9 cellular contexts compared by ENCODE assay signal in genomic region chr4:42750091-42750490, GRCh38.
DNase-seq lines count a peak whose midpoint lies in the region; ATAC-seq and TF ChIP-seq lines count a peak whose summit lies in the region.
"Had no signal": no experiment of that assay in that cellular context is flagged by ENCODE, and none has a peak within 500 bp of the region (broad histone marks: within the 10 kb centered on the region; RNA-seq: fewer than 3 reads in every experiment).

No MANE protein-coding gene starts in this region.

- DNase-seq in GM13977 (ENCODE audit: low spot score) = no peak
- peak in 1 of 3 donors; percentile 10 for DNase-seq in T-helper 17 cell
- DNase-seq in left kidney (ENCODE audit: low read depth, low spot score) = peak; percentile 51
- DNase-seq in A172 (ENCODE audit: low spot score) = no peak
- no peak for DNase-seq in activated T-helper 1 cell treated with anti-CD3 and anti-CD28 coated beads, Interleukin-12 subunit alpha, Interleukin-12 subunit beta, Interleukin-2, Interleukin-4 antibody, amounts not matched to agents 30 ng/mL and 10 ng/mL and 1 ng/mL, durations not matched to agents 14 hours and 24 hours and 36 hours (ENCODE audit: low spot score)

- intact Hi-C loops in activated T-helper 1 cell treated with anti-CD3 and anti-CD28 coated beads, Interleukin-12 subunit alpha, Interleukin-12 subunit beta, Interleukin-2, Interleukin-4 antibody, amounts not matched to agents 30 ng/mL and 10 ng/mL and 1 ng/mL, durations not matched to agents 14 hours and 24 hours and 36 hours (cut with micrococcal nuclease) = loop anchor here (1.0 kb wide), 1 partner anchor 182 kb away; no protein-coding TSS in a partner anchor

- no peaks in the 10 kb centered on the region for H3K9me3 ChIP-seq in T-helper 17 cell (ENCODE audit: control insufficient read depth, low read length, poor library complexity, severe bottlenecking)

- H3K27me3 Mint-ChIP-seq in T-helper 17 cell = peaks cover 5% of the 10 kb centered on the region
- no peaks in the 10 kb centered on the region for H3K27me3 Mint-ChIP-seq in activated T-helper 1 cell treated with anti-CD3 and anti-CD28 coated beads, Interleukin-12 subunit alpha, Interleukin-12 subunit beta, Interleukin-2, Interleukin-4 antibody, amounts not matched to agents 30 ng/mL and 10 ng/mL and 1 ng/mL, durations not matched to agents 14 hours and 24 hours and 36 hours (ENCODE audit: insufficient read depth)
- H3K27me3 Mint-ChIP-seq: IgD-negative memory B cell had no signal

- H3K27ac Mint-ChIP-seq in T-helper 17 cell = no peak overlapping the region
- no peak overlapping the region for H3K27ac Mint-ChIP-seq in activated T-helper 1 cell treated with anti-CD3 and anti-CD28 coated beads, Interleukin-12 subunit alpha, Interleukin-12 subunit beta, Interleukin-2, Interleukin-4 antibody, amounts not matched to agents 30 ng/mL and 10 ng/mL and 1 ng/mL, durations not matched to agents 14 hours and 24 hours and 36 hours
- H3K27ac Mint-ChIP-seq: IgD-negative memory B cell had no signal

- in situ Hi-C loops in GM13977 (cut with MboI; ENCODE audit: low pct_unique_long_range_greater_than_20kb, low sequenced_read_pairs, unreplicated experiment) = no loop called here

- peaks cover 4% of the 10 kb centered on the region for H3K4me1 Mint-ChIP-seq in T-helper 17 cell
- H3K4me1 Mint-ChIP-seq in activated T-helper 1 cell treated with anti-CD3 and anti-CD28 coated beads, Interleukin-12 subunit alpha, Interleukin-12 subunit beta, Interleukin-2, Interleukin-4 antibody, amounts not matched to agents 30 ng/mL and 10 ng/mL and 1 ng/mL, durations not matched to agents 14 hours and 24 hours and 36 hours (ENCODE audit: low read depth) = peaks cover 6% of the 10 kb centered on the region
- H3K4me1 Mint-ChIP-seq: IgD-negative memory B cell had no signal

- TF ChIP-seq CTCF in GM13977 (IDR thresholded peaks at IDR 0.05; ENCODE audit: extremely low read depth, insufficient read depth, missing control alignments) = peak; percentile 54

- peak; percentile 77 for ATAC-seq in HG02870 (IDR thresholded peaks at IDR 0.05; ENCODE audit: unreplicated experiment)
- peak; percentile 67 for ATAC-seq in T-helper 17 cell
- no peak for ATAC-seq in HG03159 (IDR thresholded peaks at IDR 0.05; ENCODE audit: unreplicated experiment)
- ATAC-seq in HG03196 (IDR thresholded peaks at IDR 0.05; ENCODE audit: unreplicated experiment) = no peak

- no peaks in the 10 kb centered on the region for H3K36me3 Mint-ChIP-seq in T-helper 17 cell (ENCODE audit: low read depth)
- no peaks in the 10 kb centered on the region for H3K36me3 Mint-ChIP-seq in activated T-helper 1 cell treated with anti-CD3 and anti-CD28 coated beads, Interleukin-12 subunit alpha, Interleukin-12 subunit beta, Interleukin-2, Interleukin-4 antibody, amounts not matched to agents 30 ng/mL and 10 ng/mL and 1 ng/mL, durations not matched to agents 14 hours and 24 hours and 36 hours (ENCODE audit: low read depth)

- H3K9me3 Mint-ChIP-seq in activated T-helper 1 cell treated with anti-CD3 and anti-CD28 coated beads, Interleukin-12 subunit alpha, Interleukin-12 subunit beta, Interleukin-2, Interleukin-4 antibody, amounts not matched to agents 30 ng/mL and 10 ng/mL and 1 ng/mL, durations not matched to agents 14 hours and 24 hours and 36 hours = peaks cover 7% of the 10 kb centered on the region

- H3K4me3 Mint-ChIP-seq in T-helper 17 cell = no peak overlapping the region
- no peak overlapping the region for H3K4me3 Mint-ChIP-seq in activated T-helper 1 cell treated with anti-CD3 and anti-CD28 coated beads, Interleukin-12 subunit alpha, Interleukin-12 subunit beta, Interleukin-2, Interleukin-4 antibody, amounts not matched to agents 30 ng/mL and 10 ng/mL and 1 ng/mL, durations not matched to agents 14 hours and 24 hours and 36 hours
- H3K4me3 Mint-ChIP-seq: IgD-negative memory B cell had no signal

Comparison
In these comparisons a context has a peak if more than half of its experiments do, and no peak if none do; other contexts are left out.
1. ATAC-seq: peak in HG02870 (single experiment) and T-helper 17 cell (single experiment); none in HG03159 (single experiment) and HG03196 (single experiment).